In genomic region chr13:80297094-80297493, GRCh38 we compare ENCODE assay signal across 1 cellular context.
TF ChIP-seq lines count a peak whose summit lies in the region.

No MANE protein-coding gene starts in this region.

TF ChIP-seq in HepG2, 621 proteins besides CTCF, POLR2A, EP300 and RAD21 (continued from another document):
- TF ChIP-seq ZNF253 (CRISPR knock-in tag; IDR thresholded peaks at IDR 0.05; ENCODE audit: borderline replicate concordance) (no peak), ZNF430 (CRISPR knock-in tag; IDR thresholded peaks at IDR 0.05) (no peak), ZNF354B (CRISPR knock-in tag; IDR thresholded peaks at IDR 0.05) (no peak), GABPB1 (CRISPR knock-in tag; IDR thresholded peaks at IDR 0.05) (no peak), LRRFIP1 (CRISPR knock-in tag; conservative IDR thresholded peaks at IDR 0.05) (no peak), LBX2 (CRISPR knock-in tag; IDR thresholded peaks at IDR 0.05; ENCODE audit: borderline replicate concordance) (no peak), ZNF431 (CRISPR knock-in tag; IDR thresholded peaks at IDR 0.05; ENCODE audit: borderline replicate concordance, low read depth) (no peak), ZNF276 (CRISPR knock-in tag; IDR thresholded peaks at IDR 0.05; ENCODE audit: low read depth) (no peak), ZNF672 (CRISPR knock-in tag; IDR thresholded peaks at IDR 0.05) (no peak)
TF ChIP-seq in HepG2: peak in this region for 0.
